ENCODE assay signal across 28 cellular contexts in genomic region chr15:36400936-36401585, GRCh38.
DNase-seq lines count a peak whose midpoint lies in the region; ATAC-seq, FAIRE-seq and TF ChIP-seq lines count a peak whose summit lies in the region.
"Had no signal": no experiment of that assay in that cellular context is flagged by ENCODE, and none has a peak within 500 bp of the region (broad histone marks: within the 10 kb centered on the region; RNA-seq: fewer than 3 reads in every experiment).

No MANE protein-coding gene starts in this region.

- no peak overlapping the region for H2AK9ac ChIP-seq in IMR-90 (replicated peaks; ENCODE audit: low read depth, low read length, poor library complexity)

- H3K4me3 ChIP-seq in A549 (peak overlapping the region; percentile 36; the same call in 2 of the 3 replicates), IMR-90 (ENCODE audit: insufficient read depth, low read depth, low read length) (no peak overlapping the region), choroid plexus epithelial cell (ENCODE audit: low read depth, low read length) (no peak overlapping the region), kidney (ENCODE audit: low read length in 2 of 2) (peak overlapping the region in 1 of 2 donors; percentile 36), upper lobe of left lung (no peak overlapping the region)
- H3K4me3 ChIP-seq: esophagus muscularis mucosa, SJCRH30, skin epidermis had no signal

- in situ Hi-C loops in IMR-90 (cut with MboI; ENCODE audit: low sequenced_read_pairs) = no loop called here

- no peak overlapping the region for H4K8ac ChIP-seq in IMR-90 (ENCODE audit: low read depth in 2 of 2, low read length in 2 of 2)

- no peak overlapping the region for H2AK5ac ChIP-seq in IMR-90 (ENCODE audit: low read depth, low read length)

- POLR2A ChIA-PET in A549 (lab: Yijun Ruan, JAX) = no interaction called here
- POLR2A ChIA-PET in IMR-90 (lab: Charles Lee; ENCODE audit: unreplicated experiment) = interaction anchor here (0.6 kb wide), 1 partner anchor 1217 kb away, joined by 3 read pairs; no protein-coding TSS in a partner anchor

- H3K4me2 ChIP-seq in A549 (peak overlapping the region; percentile 71), IMR-90 (ENCODE audit: low read depth, low read length) (no peak overlapping the region)

- FAIRE-seq in A549 (lab: Jason Lieb, UNC) = no peak
- peak; percentile 69 for FAIRE-seq in kidney (lab: Jason Lieb, UNC)
- FAIRE-seq: colon, RCC 7860, urothelium cell line had no signal

- no peak overlapping the region for H4K5ac ChIP-seq in IMR-90 (ENCODE audit: low read depth, low read length)

- H3K23ac ChIP-seq in IMR-90 (ENCODE audit: low read depth, low read length) = no peak overlapping the region

- H3K27ac ChIP-seq in A549 = peak overlapping the region; percentile 45 to 59; a peak in 3 of 6 replicates
- no peak overlapping the region for H3K27ac ChIP-seq in IMR-90 (ENCODE audit: insufficient read depth, low read length)
- H3K27ac ChIP-seq in kidney (ENCODE audit: low read depth in 2 of 2, low read length in 2 of 2) = no peak overlapping the region
- no peak overlapping the region for H3K27ac ChIP-seq in upper lobe of left lung
- H3K27ac ChIP-seq: brain microvascular endothelial cell, esophagus muscularis mucosa, SJCRH30, skin epidermis had no signal

- no peak overlapping the region for H2BK5ac ChIP-seq in IMR-90 (ENCODE audit: low read depth, low read length, poor library complexity, severe bottlenecking)

- dilution Hi-C loops in IMR-90 (cut with HindIII; ENCODE audit: low sequenced_read_pairs, unreplicated experiment) = no loop called here

- H3K9me3 ChIP-seq in A549 = no peaks in the 10 kb centered on the region
- no peaks in the 10 kb centered on the region for H3K9me3 ChIP-seq in IMR-90 (ENCODE audit: control insufficient read depth, insufficient read depth, low read length)
- no peaks in the 10 kb centered on the region for H3K9me3 ChIP-seq in kidney (ENCODE audit: control insufficient read depth in 1 of 2, low read length in 2 of 2)
- no peaks in the 10 kb centered on the region for H3K9me3 ChIP-seq in upper lobe of left lung
- H3K9me3 ChIP-seq: esophagus muscularis mucosa, SJCRH30 had no signal

- intact Hi-C loops in IMR-90 (cut with micrococcal nuclease) = no loop called here
- intact Hi-C loops in kidney (cut with DNase I) = no loop called here

- no peak overlapping the region for H2BK20ac ChIP-seq in IMR-90 (ENCODE audit: low read depth, low read length)

- no peak overlapping the region for H3K4ac ChIP-seq in IMR-90 (ENCODE audit: low read depth, low read length)

- H3K4me1 ChIP-seq in A549 (peaks cover 8% of the 10 kb centered on the region; the same call in 1 of the 3 replicates), IMR-90 (ENCODE audit: control insufficient read depth, insufficient read depth, low read length) (no peaks in the 10 kb centered on the region), kidney (ENCODE audit: control insufficient read depth in 1 of 2, insufficient read depth in 1 of 2, low read depth in 1 of 2, low read length in 2 of 2) (no peaks in the 10 kb centered on the region), upper lobe of left lung (no peaks in the 10 kb centered on the region)
- H3K4me1 ChIP-seq: esophagus muscularis mucosa, SJCRH30 had no signal

- TF ChIP-seq POLR2A in A549 (IDR thresholded peaks at IDR 0.05; ENCODE audit: low read length) (no peak), IMR-90 (IDR thresholded peaks at IDR 0.05; ENCODE audit: low read depth, low read length) (no peak), upper lobe of left lung (IDR thresholded peaks at IDR 0.05) (no peak)

- ATAC-seq in A549 (no peak), IMR-90 (ENCODE audit: low read depth) (no peak), upper lobe of left lung (ENCODE audit: low FRiP score in 2 of 2) (no peak)
- ATAC-seq: activated naive CD8-positive, alpha-beta T cell treated with anti-CD3 and anti-CD28 coated beads, Interleukin-2, amount 50 U/mL, for 24 hours; left cardiac atrium had no signal

- no peak overlapping the region for H3K9ac ChIP-seq in IMR-90 (ENCODE audit: low read depth, low read length)
- no peak overlapping the region for H3K9ac ChIP-seq in kidney (ENCODE audit: low read length in 2 of 2)

- peak overlapping the region; percentile 11; the same call in 1 of the 2 replicates for H2BK120ac ChIP-seq in IMR-90 (ENCODE audit: low read depth, low read length)

- no peaks in the 10 kb centered on the region for H3K79me1 ChIP-seq in IMR-90 (ENCODE audit: low read depth in 1 of 2, low read length in 2 of 2)

- no peak overlapping the region for H3K56ac ChIP-seq in IMR-90 (ENCODE audit: extremely low read depth, insufficient read depth, low read length)

- no TSS peak for BruUV-seq in IMR-90 (replicated peaks; lab: Mats Ljungman, UMichigan)

- 64% methylated on average over 3 of the region's 3 CpGs for WGBS in A549 (ENCODE audit: missing lambda C conversion rate)
- no CpG with 5 or more reads among the region's 3 CpGs for WGBS in IMR-90 (ENCODE audit: extremely low coverage in 2 of 2, insufficient read length in 1 of 2), 2 experiments
- WGBS in upper lobe of left lung, 2 donors = 75 to 93% methylated on average over 3 of the region's 3 CpGs

- no peak overlapping the region for H4K91ac ChIP-seq in IMR-90 (ENCODE audit: insufficient read depth, low read depth, low read length)

- no peak overlapping the region for H3K14ac ChIP-seq in IMR-90 (replicated peaks; ENCODE audit: low read depth, low read length)

- no peaks in the 10 kb centered on the region for H3K27me3 ChIP-seq in IMR-90 (ENCODE audit: control insufficient read depth, insufficient read depth, low read length)
- no peaks in the 10 kb centered on the region for H3K27me3 ChIP-seq in upper lobe of left lung
- H3K27me3 ChIP-seq: brain microvascular endothelial cell, esophagus muscularis mucosa, SJCRH30 had no signal

- TF ChIP-seq CTCF in A549 (IDR thresholded peaks at IDR 0.05) = no peak
- TF ChIP-seq CTCF in IMR-90 (conservative IDR thresholded peaks at IDR 0.05; ENCODE audit: low read depth, low read length) = no peak
- TF ChIP-seq CTCF in choroid plexus epithelial cell (conservative IDR thresholded peaks at IDR 0.05; ENCODE audit: low read depth, low read length) = no peak
- no peak for TF ChIP-seq CTCF in kidney (IDR thresholded peaks at IDR 0.05; ENCODE audit: borderline replicate concordance, extremely low read depth, insufficient read depth)
- TF ChIP-seq CTCF in upper lobe of left lung (IDR thresholded peaks at IDR 0.05) = no peak

- no peak overlapping the region for H2BK15ac ChIP-seq in IMR-90 (ENCODE audit: low read depth, low read length)

- TF ChIP-seq RAD21 in A549 (conservative IDR thresholded peaks at IDR 0.05 in 1 of 2, IDR thresholded peaks at IDR 0.05 in 1 of 2) = no peak
- no peak for TF ChIP-seq RAD21 in IMR-90 (IDR thresholded peaks at IDR 0.05; ENCODE audit: low read length)

- H3K9me1 ChIP-seq in IMR-90 (ENCODE audit: insufficient read depth, low read length) = no peaks in the 10 kb centered on the region

- no peak for DNase-seq in A549 (ENCODE audit: low read depth in 1 of 2, low spot score in 1 of 2)
- no peak for DNase-seq in IMR-90
- peak; percentile 48 for DNase-seq in choroid plexus epithelial cell (ENCODE audit: low read depth)
- DNase-seq in kidney = no peak
- no peak for DNase-seq in 8988T
- no peak for DNase-seq in upper lobe of left lung
- DNase-seq in NCI-H2171 treated with DMSO at 0.1 percent for 48 hours (lab: John Stamatoyannopoulos, UW) = no peak
- DNase-seq in stimulated activated CD4-positive, alpha-beta T cell treated with anti-CD3 and anti-CD28 coated beads, Interleukin-1b, Interleukin-23, amount 100 ng/mL, for 48 hours = no peak
- DNase-seq: activated CD8-positive, alpha-beta memory T cell treated with anti-CD3 and anti-CD28 coated beads for 24 hours; activated gamma-delta T cell treated with Interleukin-2 at 50 U/mL for 16 hours; activated naive CD8-positive, alpha-beta T cell treated with anti-CD3 and anti-CD28 coated beads, Interleukin-2, amount 50 U/mL, for 24 hours; activated T-cell treated with anti-CD3 and anti-CD28 coated beads, Interleukin-2, amount 50 U/mL, for 1 hour; brain microvascular endothelial cell; CD4-positive, alpha-beta T cell; glutamatergic neuron; left cardiac atrium; naive B cell; NCI-H146; NCI-H510A treated with DMSO at 0.1 percent for 48 hours; nucleus accumbens; SJCRH30; stimulated activated CD4-positive, alpha-beta T cell treated with anti-CD3 and anti-CD28 coated beads, Interleukin-2, amount 100 ng/mL, for 24 hours; substantia nigra had no signal

- TF ChIP-seq EP300 in A549 (IDR thresholded peaks at IDR 0.05) (no peak), upper lobe of left lung (IDR thresholded peaks at IDR 0.05) (no peak)

- CTCF ChIA-PET in A549 (lab: Yijun Ruan, JAX) (no interaction called here), IMR-90 (lab: Yijun Ruan, JAX) (no interaction called here)

- H2AFZ ChIP-seq in IMR-90 (replicated peaks; ENCODE audit: low read length, poor library complexity) = no peak overlapping the region

- no peaks in the 10 kb centered on the region for H3K36me3 ChIP-seq in IMR-90 (ENCODE audit: control insufficient read depth, insufficient read depth, low read length)
- no peaks in the 10 kb centered on the region for H3K36me3 ChIP-seq in kidney (ENCODE audit: control insufficient read depth in 1 of 2, insufficient read depth in 2 of 2, low read length in 2 of 2)
- H3K36me3 ChIP-seq in upper lobe of left lung = no peaks in the 10 kb centered on the region
- H3K36me3 ChIP-seq: brain microvascular endothelial cell, esophagus muscularis mucosa, SJCRH30 had no signal

- no peaks in the 10 kb centered on the region for H4K20me1 ChIP-seq in IMR-90 (ENCODE audit: insufficient read depth, low read length)

- no peak overlapping the region for H3K18ac ChIP-seq in IMR-90 (ENCODE audit: low read depth, low read length)

TF ChIP-seq in A549, 52 proteins besides CTCF, POLR2A, EP300 and RAD21 (continues in another document):
- TF ChIP-seq MYC (IDR thresholded peaks at IDR 0.05; ENCODE audit: borderline replicate concordance, low read length) = no peak

TF ChIP-seq in IMR-90, 13 proteins besides CTCF, POLR2A, EP300 and RAD21 (continues in another document):
- TF ChIP-seq CEBPB (IDR thresholded peaks at IDR 0.05; ENCODE audit: low read depth, low read length) = no peak
- TF ChIP-seq NFE2L2 (IDR thresholded peaks at IDR 0.05; ENCODE audit: low read depth, low read length) = no peak
- TF ChIP-seq MAFK (IDR thresholded peaks at IDR 0.05; ENCODE audit: low read depth, low read length) = no peak
- no peak for TF ChIP-seq MXI1 (IDR thresholded peaks at IDR 0.05; ENCODE audit: borderline replicate concordance, low read depth, low read length)
- no peak for TF ChIP-seq SMC3 (IDR thresholded peaks at IDR 0.05; ENCODE audit: low read depth, low read length)
- no peak for TF ChIP-seq USF2 (IDR thresholded peaks at IDR 0.05; ENCODE audit: low read depth, low read length)
- no peak for TF ChIP-seq RFX5 (IDR thresholded peaks at IDR 0.05; ENCODE audit: low read depth, low read length)

Comparison
In these comparisons a context has a peak if more than half of its experiments do, and no peak if none do; other contexts are left out.
1. H3K27ac ChIP-seq: peak in A549 (2 of 2); none in IMR-90 (single experiment), kidney (0 of 2) and upper lobe of left lung (0 of 4).